8 cellular contexts compared by ENCODE assay signal in genomic region chr2:84894758-84895520, GRCh38. TPM values are rescaled to one million over a fixed set of nuclear protein-coding genes. Genes with fewer than 3 reads are reported as not detected.
DNase-seq lines count a peak whose midpoint lies in the region; ATAC-seq, FAIRE-seq and TF ChIP-seq lines count a peak whose summit lies in the region.

No MANE protein-coding gene starts in this region.

- H3K36me3 ChIP-seq in DND-41 (ENCODE audit: insufficient read depth, low read length): no peaks in the 10 kb centered on the region
- H3K36me3 ChIP-seq in mesodermal cell (ENCODE audit: control insufficient read depth, insufficient read depth, low read length): no peaks in the 10 kb centered on the region

- peak overlapping the region; percentile 38 to 70 for H3K4me3 Mint-ChIP-seq in activated T-cell treated with anti-CD3 and anti-CD28 coated beads, Interleukin-2, amount 50 U/mL, for 72 hours

- no peak overlapping the region for H3K9ac ChIP-seq in DND-41 (ENCODE audit: low read depth, low read length)

- DNase-seq in DND-41: peak; percentile 27
- DNase-seq in HTR-8/SVneo (ENCODE audit: insufficient read length, low spot score): no peak
- DNase-seq in activated T-cell treated with anti-CD3 and anti-CD28 coated beads, Interleukin-2, amount 50 U/mL, for 72 hours: no peak
- no peak for DNase-seq in caudate nucleus (lab: John Stamatoyannopoulos, UW)
- no peak for DNase-seq in NCI-H345 (lab: John Stamatoyannopoulos, UW)

- 0 out of 2 replicates have a peak overlapping the region, but pooled peaks have one; percentile 2 for H3K4me2 ChIP-seq in DND-41 (ENCODE audit: insufficient read depth, low read length)

- H3K4me3 ChIP-seq in DND-41 (ENCODE audit: low read depth in 1 of 2, low read length in 2 of 2) (no peak overlapping the region), mesodermal cell (ENCODE audit: extremely low read depth, insufficient read depth, low read length, poor library complexity, severe bottlenecking) (no peak overlapping the region)

- no peaks in the 10 kb centered on the region for H3K27me3 ChIP-seq in DND-41 (ENCODE audit: insufficient read depth, low read length, poor library complexity)

- H2AFZ ChIP-seq in DND-41 (ENCODE audit: low read depth, low read length): peak overlapping the region; percentile 46

- FAIRE-seq in HTR-8/SVneo (lab: Jason Lieb, UNC): peak; percentile 71

- H3K4me1 Mint-ChIP-seq in activated T-cell treated with anti-CD3 and anti-CD28 coated beads, Interleukin-2, amount 50 U/mL, for 72 hours (ENCODE audit: low read depth): peaks cover 62% of the 10 kb centered on the region

- H3K27ac ChIP-seq in DND-41 (ENCODE audit: low read length): peak overlapping the region; percentile 0
- peak overlapping the region; percentile 67 for H3K27ac ChIP-seq in mesodermal cell (ENCODE audit: low read depth, low read length, severe bottlenecking)
- no peak overlapping the region for H3K27ac ChIP-seq in caudate nucleus (ENCODE audit: low read depth, low read length)

- H3K36me3 Mint-ChIP-seq in activated T-cell treated with anti-CD3 and anti-CD28 coated beads, Interleukin-2, amount 50 U/mL, for 72 hours (ENCODE audit: insufficient read depth in 2 of 2): peaks cover 0 to 2% of the 10 kb centered on the region in 2 donors

- H3K4me1 ChIP-seq in DND-41 (ENCODE audit: insufficient read depth, low read length) (peaks cover 35% of the 10 kb centered on the region), mesodermal cell (ENCODE audit: control insufficient read depth, insufficient read depth, low read length, poor library complexity, severe bottlenecking) (peaks cover 17% of the 10 kb centered on the region)

- peak overlapping the region; percentile 71 for H3K27ac Mint-ChIP-seq in activated T-cell treated with anti-CD3 and anti-CD28 coated beads, Interleukin-2, amount 50 U/mL, for 72 hours

- no peaks in the 10 kb centered on the region for H4K20me1 ChIP-seq in DND-41 (ENCODE audit: insufficient read depth, low read length)

- H3K9me3 ChIP-seq in DND-41 (ENCODE audit: insufficient read depth, low read length, severe bottlenecking): no peaks in the 10 kb centered on the region
- H3K9me3 ChIP-seq in mesodermal cell (ENCODE audit: control insufficient read depth, low read length): no peaks in the 10 kb centered on the region

- 76% methylated on average over 4 to 5 of the region's 7 CpGs for WGBS in mesodermal cell (ENCODE audit: insufficient coverage in 2 of 2), 2 experiments

- no peaks in the 10 kb centered on the region for H3K27me3 Mint-ChIP-seq in activated T-cell treated with anti-CD3 and anti-CD28 coated beads, Interleukin-2, amount 50 U/mL, for 72 hours (ENCODE audit: low read depth)

- no peak for TF ChIP-seq CTCF in DND-41 (IDR thresholded peaks at IDR 0.05; ENCODE audit: borderline replicate concordance, extremely low read depth, low read length, poor library complexity, severe bottlenecking)

- ATAC-seq in DND-41 (ENCODE audit: insufficient read depth, low read depth) (peak; percentile 37), GM19351 (IDR thresholded peaks at IDR 0.05; ENCODE audit: unreplicated experiment) (no peak), HG02884 (IDR thresholded peaks at IDR 0.05; ENCODE audit: unreplicated experiment) (no peak)
- ATAC-seq in activated T-cell treated with anti-CD3 and anti-CD28 coated beads, Interleukin-2, amount 50 U/mL, for 72 hours (replicated peaks in 1 of 2): peak in 1 of 2 donors; percentile 28

- H3K79me2 ChIP-seq in DND-41 (ENCODE audit: insufficient read depth, low read length): no peaks in the 10 kb centered on the region

- H3K9me3 Mint-ChIP-seq in activated T-cell treated with anti-CD3 and anti-CD28 coated beads, Interleukin-2, amount 50 U/mL, for 72 hours: peaks cover 1% of the 10 kb centered on the region in 2 donors

RNA-seq across cellular contexts. Expression of gene TMSB10, which starts 10.5 kb away (rescaled TPM):
- 1,000 to 10,000 TPM in 1 of 2 donors, 100 to 1,000 TPM in 1; 884 to 1,078 TPM for total RNA-seq in activated T-cell treated with anti-CD3 and anti-CD28 coated beads, Interleukin-2, amount 50 U/mL, for 72 hours
- 5,056 TPM for polyA plus RNA-seq in mesodermal cell (2013, experiment 1 of 2)
- 4,856 TPM for polyA plus RNA-seq in mesodermal cell (2013, experiment 2 of 2)

RNA-seq across cellular contexts. Expression of gene TRABD2A, which starts 14.1 kb away (rescaled TPM):
- 10 to 100 TPM; 35.1 to 39.4 TPM for total RNA-seq in activated T-cell treated with anti-CD3 and anti-CD28 coated beads, Interleukin-2, amount 50 U/mL, for 72 hours
- 0.88 TPM for polyA plus RNA-seq in mesodermal cell (2013, experiment 1 of 2)
- 0.76 TPM for polyA plus RNA-seq in mesodermal cell (2013, experiment 2 of 2)
